In genomic region chr4:190040873-190041272, GRCh38 we compare ENCODE assay signal across 6 cellular contexts. TPM values are rescaled to one million over a fixed set of nuclear protein-coding genes. Genes with fewer than 3 reads are reported as not detected.
"Had no signal": no experiment of that assay in that cellular context is flagged by ENCODE, and none has a peak within 500 bp of the region (broad histone marks: within the 10 kb centered on the region; RNA-seq: fewer than 3 reads in every experiment).

No MANE protein-coding gene starts in this region.

RNA-seq across cellular contexts. Expression of gene FRG2, which starts 13.8 kb away (rescaled TPM):
- total RNA-seq: HepG2, HT-29, IMR-90 had no signal
- polyA plus RNA-seq: HepG2, IgD-negative memory B cell, IMR-90 had no signal

RNA-seq across cellular contexts. Expression of gene DBET, which starts 23.4 kb away (rescaled TPM):
- total RNA-seq: HepG2, HT-29, HT1080, IMR-90, K562 had no signal
- polyA plus RNA-seq: HepG2, IgD-negative memory B cell, IMR-90, K562 had no signal
